Comparison of ENCODE assay signal across 22 cellular contexts in genomic region chr5:27590503-27590902, GRCh38.
"Had no signal": no experiment of that assay in that cellular context is flagged by ENCODE, and none has a peak within 500 bp of the region (broad histone marks: within the 10 kb centered on the region; RNA-seq: fewer than 3 reads in every experiment).

No MANE protein-coding gene starts in this region.

- DNase-seq: activated CD4-positive, alpha-beta memory T cell treated with anti-CD3 and anti-CD28 coated beads for 36 hours; activated CD4-positive, alpha-beta T cell treated with anti-CD3 and anti-CD28 coated beads, Interleukin-2, amount 10 ng/mL, durations not matched to agents 24 days and 14 days; activated CD4-positive, CD25-positive, alpha-beta regulatory T cell treated with anti-CD3 and anti-CD28 coated beads, Interleukin-2, amount 50 U/mL, for 72 hours; activated CD8-positive, alpha-beta memory T cell treated with anti-CD3 and anti-CD28 coated beads, Interleukin-2, amount 50 U/mL, for 48 hours; activated naive CD8-positive, alpha-beta T cell treated with anti-CD3 and anti-CD28 coated beads, Interleukin-2, amount 50 U/mL, for 24 hours; activated T-cell treated with anti-CD3 and anti-CD28 coated beads, Interleukin-2, amount 50 U/mL, for 48 hours; amygdala; central memory CD4-positive, alpha-beta T cell; foreskin keratinocyte; left colon; stimulated activated CD4-positive, alpha-beta T cell treated with anti-CD3 and anti-CD28 coated beads, Interleukin-2, amount 100 ng/mL, for 48 hours; stimulated activated naive CD4-positive, alpha-beta T cell treated with Interleukin-2 at 50 U/mL for 16 hours; T-helper 9 cell had no signal

- ATAC-seq: activated naive CD8-positive, alpha-beta T cell treated with anti-CD3 and anti-CD28 coated beads, Interleukin-2, amount 50 U/mL, for 24 hours; foreskin keratinocyte; left colon; mucosa of descending colon; natural killer cell treated with Interleukin-12 subunit alpha and Interleukin-12 subunit beta and Interleukin-15 and Interleukin-18, amount 100 ng/mL, for 72 hours had no signal

- FAIRE-seq: islet of Langerhans, TTC549 had no signal

- H3K27ac ChIP-seq: breast epithelium, esophagus muscularis mucosa, foreskin keratinocyte, right lobe of liver, tibial nerve, VCaP had no signal

- H3K36me3 ChIP-seq: breast epithelium, esophagus muscularis mucosa, right lobe of liver, tibial nerve had no signal

- H3K27me3 ChIP-seq: breast epithelium, esophagus muscularis mucosa, foreskin keratinocyte, right lobe of liver, tibial nerve had no signal

- H3K9me3 ChIP-seq: breast epithelium, esophagus muscularis mucosa, right lobe of liver had no signal

- H3K4me1 ChIP-seq: breast epithelium, esophagus muscularis mucosa, right lobe of liver, tibial nerve had no signal

- H3K4me3 ChIP-seq: breast epithelium, esophagus muscularis mucosa, mucosa of descending colon, right lobe of liver, tibial nerve had no signal
